Comparison of ENCODE assay signal across 2 cellular contexts in genomic region chr12:132909030-132909368, GRCh38.
TF ChIP-seq lines count a peak whose summit lies in the region.

No MANE protein-coding gene starts in this region.

TF ChIP-seq in H1, 55 proteins besides CTCF, POLR2A, EP300 and RAD21:
- TF ChIP-seq KDM4A (IDR thresholded peaks at IDR 0.05; ENCODE audit: low read depth, low read length, severe bottlenecking) (peak; percentile 14), ATF3 (IDR thresholded peaks at IDR 0.05; ENCODE audit: insufficient read depth, low read depth, low read length) (no peak)

TF ChIP-seq in neural cell, 6 proteins besides CTCF, POLR2A, EP300 and RAD21:
- TF ChIP-seq, protein P1, sequence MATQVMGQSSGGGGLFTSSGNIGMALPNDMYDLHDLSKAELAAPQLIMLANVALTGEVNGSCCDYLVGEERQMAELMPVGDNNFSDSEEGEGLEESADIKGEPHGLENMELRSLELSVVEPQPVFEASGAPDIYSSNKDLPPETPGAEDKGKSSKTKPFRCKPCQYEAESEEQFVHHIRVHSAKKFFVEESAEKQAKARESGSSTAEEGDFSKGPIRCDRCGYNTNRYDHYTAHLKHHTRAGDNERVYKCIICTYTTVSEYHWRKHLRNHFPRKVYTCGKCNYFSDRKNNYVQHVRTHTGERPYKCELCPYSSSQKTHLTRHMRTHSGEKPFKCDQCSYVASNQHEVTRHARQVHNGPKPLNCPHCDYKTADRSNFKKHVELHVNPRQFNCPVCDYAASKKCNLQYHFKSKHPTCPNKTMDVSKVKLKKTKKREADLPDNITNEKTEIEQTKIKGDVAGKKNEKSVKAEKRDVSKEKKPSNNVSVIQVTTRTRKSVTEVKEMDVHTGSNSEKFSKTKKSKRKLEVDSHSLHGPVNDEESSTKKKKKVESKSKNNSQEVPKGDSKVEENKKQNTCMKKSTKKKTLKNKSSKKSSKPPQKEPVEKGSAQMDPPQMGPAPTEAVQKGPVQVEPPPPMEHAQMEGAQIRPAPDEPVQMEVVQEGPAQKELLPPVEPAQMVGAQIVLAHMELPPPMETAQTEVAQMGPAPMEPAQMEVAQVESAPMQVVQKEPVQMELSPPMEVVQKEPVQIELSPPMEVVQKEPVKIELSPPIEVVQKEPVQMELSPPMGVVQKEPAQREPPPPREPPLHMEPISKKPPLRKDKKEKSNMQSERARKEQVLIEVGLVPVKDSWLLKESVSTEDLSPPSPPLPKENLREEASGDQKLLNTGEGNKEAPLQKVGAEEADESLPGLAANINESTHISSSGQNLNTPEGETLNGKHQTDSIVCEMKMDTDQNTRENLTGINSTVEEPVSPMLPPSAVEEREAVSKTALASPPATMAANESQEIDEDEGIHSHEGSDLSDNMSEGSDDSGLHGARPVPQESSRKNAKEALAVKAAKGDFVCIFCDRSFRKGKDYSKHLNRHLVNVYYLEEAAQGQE (IDR thresholded peaks at IDR 0.05; ENCODE audit: borderline replicate concordance), result no peak
- no peak for TF ChIP-seq EZH2 (IDR thresholded peaks at IDR 0.05; ENCODE audit: borderline replicate concordance, insufficient read depth, low read length, poor library complexity, severe bottlenecking)
- no peak for TF ChIP-seq TAF1 (IDR thresholded peaks at IDR 0.05; ENCODE audit: low read depth)
- TF ChIP-seq MXI1 (conservative IDR thresholded peaks at IDR 0.05; ENCODE audit: poor library complexity, severe bottlenecking), result no peak
- TF ChIP-seq POLR2AphosphoS5 (IDR thresholded peaks at IDR 0.05), result no peak
- TF ChIP-seq SMC3 (conservative IDR thresholded peaks at IDR 0.05; ENCODE audit: poor library complexity), result no peak
